In genomic region chr17:81870155-81870977, GRCh38 we compare ENCODE assay signal across 8 cellular contexts. TPM values are rescaled to one million over a fixed set of nuclear protein-coding genes. Genes with fewer than 3 reads are reported as not detected.
DNase-seq lines count a peak whose midpoint lies in the region; ATAC-seq and TF ChIP-seq lines count a peak whose summit lies in the region.

No MANE protein-coding gene starts in this region.

- peak overlapping the region; percentile 56 for H3K4me3 ChIP-seq in effector memory CD4-positive, alpha-beta T cell (ENCODE audit: insufficient read depth, low read depth, low read length, poor library complexity, severe bottlenecking)
- H3K4me3 ChIP-seq in mucosa of rectum (ENCODE audit: low read length in 2 of 2) = peak overlapping the region; percentile 84 to 94

- no peaks in the 10 kb centered on the region for H3K9me3 Mint-ChIP-seq in type B pancreatic cell

- H3K4me1 Mint-ChIP-seq in type B pancreatic cell (ENCODE audit: unreplicated experiment) = peaks cover 11% of the 10 kb centered on the region

- peak overlapping the region; percentile 89 for H3K27ac Mint-ChIP-seq in type B pancreatic cell

- H3K4me1 ChIP-seq in effector memory CD4-positive, alpha-beta T cell (ENCODE audit: control insufficient read depth, insufficient read depth, low read length, poor library complexity, severe bottlenecking) = peaks cover 45% of the 10 kb centered on the region
- peaks cover 53 to 55% of the 10 kb centered on the region in 2 donors for H3K4me1 ChIP-seq in mucosa of rectum (ENCODE audit: control insufficient read depth in 2 of 2, insufficient read depth in 2 of 2, low read length in 2 of 2)

- H3K4me3 Mint-ChIP-seq in type B pancreatic cell = peak overlapping the region; percentile 89

- H3K27ac ChIP-seq in VCaP (peak overlapping the region; percentile 100), mucosa of rectum (ENCODE audit: low read depth in 2 of 2, low read length in 2 of 2) (peak overlapping the region; percentile 96 to 98)
- H3K27ac ChIP-seq in effector memory CD4-positive, alpha-beta T cell (ENCODE audit: insufficient read depth, low read length, poor library complexity, severe bottlenecking) = peak overlapping the region; percentile 95

- H3K27me3 Mint-ChIP-seq in type B pancreatic cell = no peaks in the 10 kb centered on the region

- H3K36me3 Mint-ChIP-seq in type B pancreatic cell = no peaks in the 10 kb centered on the region

- TF ChIP-seq CTCF in VCaP (conservative IDR thresholded peaks at IDR 0.05) (no peak), type B pancreatic cell (conservative IDR thresholded peaks at IDR 0.05) (no peak)

- H3K9ac ChIP-seq in mucosa of rectum (ENCODE audit: low read depth in 1 of 2, low read length in 2 of 2) = peak overlapping the region; percentile 86 to 93

- no peaks in the 10 kb centered on the region for H3K27me3 ChIP-seq in effector memory CD4-positive, alpha-beta T cell (replicated peaks; ENCODE audit: control insufficient read depth, insufficient read depth, low read length, poor library complexity, severe bottlenecking)
- no peaks in the 10 kb centered on the region for H3K27me3 ChIP-seq in mucosa of rectum (ENCODE audit: control insufficient read depth in 2 of 2, insufficient read depth in 2 of 2, low read length in 2 of 2)

- H3K9me3 ChIP-seq in effector memory CD4-positive, alpha-beta T cell (ENCODE audit: control insufficient read depth, low read length) = no peaks in the 10 kb centered on the region
- H3K9me3 ChIP-seq in mucosa of rectum (ENCODE audit: control insufficient read depth in 2 of 2, low read length in 2 of 2) = no peaks in the 10 kb centered on the region

- peaks cover 24% of the 10 kb centered on the region for H3K36me3 ChIP-seq in effector memory CD4-positive, alpha-beta T cell (ENCODE audit: control insufficient read depth, insufficient read depth, low read length)
- H3K36me3 ChIP-seq in mucosa of rectum (ENCODE audit: control insufficient read depth in 2 of 2, insufficient read depth in 2 of 2, low read length in 2 of 2) = peaks cover 10 to 12% of the 10 kb centered on the region in 2 donors

- DNase-seq in activated effector memory CD4-positive, alpha-beta T cell treated with anti-CD3 and anti-CD28 coated beads, Interleukin-2, amount 50 U/mL, for 16 hours = peak; percentile 79
- DNase-seq in activated effector memory CD4-positive, alpha-beta T cell treated with Interleukin-2 at 50 U/mL for 16 hours = no peak
- DNase-seq in effector memory CD4-positive, alpha-beta T cell = peak in 2 of 3 donors; percentile 23 to 25
- DNase-seq in type B pancreatic cell (ENCODE audit: extremely low spot score, unreplicated experiment) = no peak
- DNase-seq in NCI-H2107 treated with DMSO at 0.1 percent for 48 hours (lab: John Stamatoyannopoulos, UW; ENCODE audit: unreplicated experiment) = no peak

- ATAC-seq in HG03442 (IDR thresholded peaks at IDR 0.05; ENCODE audit: unreplicated experiment) = peak; percentile 7

RNA-seq across cellular contexts. Expression of gene ARHGDIA, which starts 0.8 kb away (rescaled TPM):
- 250 and 264 TPM in 2 replicates for total RNA-seq in type B pancreatic cell (ENCODE audit: low replicate concordance)

RNA-seq across cellular contexts. Expression of gene P4HB, which starts 10.0 kb away (rescaled TPM):
- total RNA-seq in type B pancreatic cell (ENCODE audit: low replicate concordance) = 555 and 815 TPM in 2 replicates

RNA-seq across cellular contexts. Expression of gene ALYREF, which starts 21.0 kb away (rescaled TPM):
- 102 and 124 TPM in 2 replicates for total RNA-seq in type B pancreatic cell (ENCODE audit: low replicate concordance)

RNA-seq across cellular contexts. Expression of gene ANAPC11, which starts 21.2 kb away (rescaled TPM):
- total RNA-seq in type B pancreatic cell (ENCODE audit: low replicate concordance) = 136 and 140 TPM in 2 replicates

RNA-seq across cellular contexts. Expression of gene NPB, which starts 31.7 kb away (rescaled TPM):
- 0.64 and 2.5 TPM in 2 replicates for total RNA-seq in type B pancreatic cell (ENCODE audit: low replicate concordance)

Comparison
In these comparisons a context has a peak if more than half of its experiments do, and no peak if none do; other contexts are left out.
1. DNase-seq: peak in activated effector memory CD4-positive, alpha-beta T cell treated with anti-CD3 and anti-CD28 coated beads, Interleukin-2, amount 50 U/mL, for 16 hours (single experiment) and effector memory CD4-positive, alpha-beta T cell (2 of 3); none in activated effector memory CD4-positive, alpha-beta T cell treated with Interleukin-2 at 50 U/mL for 16 hours (single experiment), type B pancreatic cell (single experiment) and NCI-H2107 treated with DMSO at 0.1 percent for 48 hours (single experiment).
2. Peak in every context shown above with its lines, with median percentiles within 50 percentile points of each other: H3K27ac ChIP-seq.